ENCODE assay signal across 17 cellular contexts in genomic region chr7:2967238-2967637, GRCh38.
DNase-seq lines count a peak whose midpoint lies in the region; ATAC-seq and TF ChIP-seq lines count a peak whose summit lies in the region.
"Had no signal": no experiment of that assay in that cellular context is flagged by ENCODE, and none has a peak within 500 bp of the region (broad histone marks: within the 10 kb centered on the region; RNA-seq: fewer than 3 reads in every experiment).

No MANE protein-coding gene starts in this region.

- no peak overlapping the region for H3K9ac ChIP-seq in mesendoderm (ENCODE audit: low read length)
- H3K9ac ChIP-seq: KMS-11 had no signal

- peak; percentile 4 for DNase-seq in activated naive CD4-positive, alpha-beta T cell treated with anti-CD3 and anti-CD28 coated beads for 36 hours
- no peak for DNase-seq in activated naive CD4-positive, alpha-beta T cell (lab: John Stamatoyannopoulos, UW)
- DNase-seq in chondrocyte (ENCODE audit: low spot score): peak; percentile 24
- DNase-seq in mesendoderm: peak; percentile 32
- DNase-seq in upper lobe of right lung: peak; percentile 33
- no peak for DNase-seq in KG1 (lab: John Stamatoyannopoulos, UW)
- DNase-seq: ACHN, AML-193, DMS153, GOT3, NCI-H1048, NCI-H2081 treated with DMSO at 0.1 percent for 48 hours, NCI-H524 had no signal

- no peak for ATAC-seq in upper lobe of right lung
- ATAC-seq in GM21717 (IDR thresholded peaks at IDR 0.05; ENCODE audit: unreplicated experiment): no peak
- ATAC-seq: Panc1 had no signal

- intact Hi-C loops in activated naive CD4-positive, alpha-beta T cell treated with anti-CD3 and anti-CD28 coated beads for 36 hours (cut with micrococcal nuclease): no loop called here
- intact Hi-C loops in upper lobe of right lung (cut with DNase I): no loop called here

- H3K9me3 ChIP-seq in upper lobe of right lung: peaks cover 6% of the 10 kb centered on the region

- H3K4me3 ChIP-seq in mesendoderm (ENCODE audit: low read length): no peak overlapping the region
- H3K4me3 ChIP-seq in upper lobe of right lung: no peak overlapping the region

- H2BK15ac ChIP-seq in mesendoderm (replicated peaks; ENCODE audit: low read depth): no peak overlapping the region

- no peak overlapping the region for H3K4me2 ChIP-seq in mesendoderm (ENCODE audit: low read length)
- H3K4me2 ChIP-seq: KMS-11 had no signal

- H3K27ac Mint-ChIP-seq in activated naive CD4-positive, alpha-beta T cell treated with anti-CD3 and anti-CD28 coated beads for 36 hours: no peak overlapping the region
- H3K27ac Mint-ChIP-seq in chondrocyte (ENCODE audit: unreplicated experiment): no peak overlapping the region

- no peak overlapping the region for H3K56ac ChIP-seq in mesendoderm (ENCODE audit: low read length)

- H4K5ac ChIP-seq in mesendoderm (ENCODE audit: low read length): no peak overlapping the region

- no peak overlapping the region for H3K18ac ChIP-seq in mesendoderm (ENCODE audit: low read length)

- no peaks in the 10 kb centered on the region for H3K79me2 ChIP-seq in mesendoderm (ENCODE audit: control insufficient read depth, insufficient read depth, low read length)

- no peak overlapping the region for H3K4ac ChIP-seq in mesendoderm (ENCODE audit: low read depth, low read length)

- H3K4me1 ChIP-seq in mesendoderm (ENCODE audit: control insufficient read depth, low read depth, low read length): no peaks in the 10 kb centered on the region
- no peaks in the 10 kb centered on the region for H3K4me1 ChIP-seq in upper lobe of right lung
- H3K4me1 ChIP-seq: Caco-2 had no signal

- H3K4me3 Mint-ChIP-seq in activated naive CD4-positive, alpha-beta T cell treated with anti-CD3 and anti-CD28 coated beads for 36 hours: no peak overlapping the region
- no peak overlapping the region for H3K4me3 Mint-ChIP-seq in chondrocyte (ENCODE audit: unreplicated experiment)

- no peaks in the 10 kb centered on the region for H3K79me1 ChIP-seq in mesendoderm (ENCODE audit: low read length)

- no peak for TF ChIP-seq CTCF in chondrocyte (IDR thresholded peaks at IDR 0.05)
- TF ChIP-seq CTCF in upper lobe of right lung (IDR thresholded peaks at IDR 0.05): no peak

- no peak overlapping the region for H3K23ac ChIP-seq in mesendoderm (ENCODE audit: low read length)

- no peak overlapping the region for H4K8ac ChIP-seq in mesendoderm (ENCODE audit: low read depth, low read length)

- no peak overlapping the region for H2BK120ac ChIP-seq in mesendoderm (ENCODE audit: low read depth, low read length)

- H3K36me3 ChIP-seq in mesendoderm (ENCODE audit: control insufficient read depth, insufficient read depth, low read length) (no peaks in the 10 kb centered on the region), upper lobe of right lung (no peaks in the 10 kb centered on the region)

- H3K4me1 Mint-ChIP-seq in activated naive CD4-positive, alpha-beta T cell treated with anti-CD3 and anti-CD28 coated beads for 36 hours (ENCODE audit: low read depth): peaks cover 37% of the 10 kb centered on the region
- no peaks in the 10 kb centered on the region for H3K4me1 Mint-ChIP-seq in chondrocyte (ENCODE audit: low read depth)

- H3K9me3 Mint-ChIP-seq in activated naive CD4-positive, alpha-beta T cell treated with anti-CD3 and anti-CD28 coated beads for 36 hours: peaks cover 27% of the 10 kb centered on the region
- peaks cover 28% of the 10 kb centered on the region for H3K9me3 Mint-ChIP-seq in chondrocyte (ENCODE audit: low read depth)

- no peak overlapping the region for H2BK5ac ChIP-seq in mesendoderm (ENCODE audit: low read length)

- no peaks in the 10 kb centered on the region for H3K27me3 ChIP-seq in mesendoderm (ENCODE audit: insufficient read depth, low read length, poor library complexity)
- H3K27me3 ChIP-seq in upper lobe of right lung: no peaks in the 10 kb centered on the region

- WGBS in mesendoderm (ENCODE audit: extremely low coverage, insufficient coverage, low lambda C conversion rate): no CpG with 5 or more reads among the region's 7 CpGs

- H3K27ac ChIP-seq in mesendoderm (ENCODE audit: low read depth, low read length) (no peak overlapping the region), upper lobe of right lung (no peak overlapping the region)
- H3K27ac ChIP-seq: KMS-11 had no signal

- no peaks in the 10 kb centered on the region for H3K27me3 Mint-ChIP-seq in activated naive CD4-positive, alpha-beta T cell treated with anti-CD3 and anti-CD28 coated beads for 36 hours (ENCODE audit: low read depth)
- H3K27me3 Mint-ChIP-seq in chondrocyte (ENCODE audit: low read depth): peaks cover 1% of the 10 kb centered on the region

- H3K36me3 Mint-ChIP-seq in activated naive CD4-positive, alpha-beta T cell treated with anti-CD3 and anti-CD28 coated beads for 36 hours (ENCODE audit: low read depth): peaks cover 37% of the 10 kb centered on the region
- peaks cover 3% of the 10 kb centered on the region for H3K36me3 Mint-ChIP-seq in chondrocyte (ENCODE audit: low read depth)

- CTCF ChIA-PET in activated naive CD4-positive, alpha-beta T cell treated with anti-CD3 and anti-CD28 coated beads for 36 hours (lab: Charles Lee): interaction anchor here (1.2 kb wide), 1 partner anchor 103 kb away, joined by 6 read pairs; no protein-coding TSS in a partner anchor

- H2AK5ac ChIP-seq in mesendoderm (ENCODE audit: low read length): no peak overlapping the region

Comparison
In these comparisons a context has a peak if more than half of its experiments do, and no peak if none do; other contexts are left out.
1. DNase-seq: peak in activated naive CD4-positive, alpha-beta T cell treated with anti-CD3 and anti-CD28 coated beads for 36 hours (single experiment), chondrocyte (single experiment), mesendoderm (single experiment) and upper lobe of right lung (single experiment); none in activated naive CD4-positive, alpha-beta T cell (0 of 4) and KG1 (single experiment).